27 cellular contexts compared by ENCODE assay signal in the genomic region with DNA sequence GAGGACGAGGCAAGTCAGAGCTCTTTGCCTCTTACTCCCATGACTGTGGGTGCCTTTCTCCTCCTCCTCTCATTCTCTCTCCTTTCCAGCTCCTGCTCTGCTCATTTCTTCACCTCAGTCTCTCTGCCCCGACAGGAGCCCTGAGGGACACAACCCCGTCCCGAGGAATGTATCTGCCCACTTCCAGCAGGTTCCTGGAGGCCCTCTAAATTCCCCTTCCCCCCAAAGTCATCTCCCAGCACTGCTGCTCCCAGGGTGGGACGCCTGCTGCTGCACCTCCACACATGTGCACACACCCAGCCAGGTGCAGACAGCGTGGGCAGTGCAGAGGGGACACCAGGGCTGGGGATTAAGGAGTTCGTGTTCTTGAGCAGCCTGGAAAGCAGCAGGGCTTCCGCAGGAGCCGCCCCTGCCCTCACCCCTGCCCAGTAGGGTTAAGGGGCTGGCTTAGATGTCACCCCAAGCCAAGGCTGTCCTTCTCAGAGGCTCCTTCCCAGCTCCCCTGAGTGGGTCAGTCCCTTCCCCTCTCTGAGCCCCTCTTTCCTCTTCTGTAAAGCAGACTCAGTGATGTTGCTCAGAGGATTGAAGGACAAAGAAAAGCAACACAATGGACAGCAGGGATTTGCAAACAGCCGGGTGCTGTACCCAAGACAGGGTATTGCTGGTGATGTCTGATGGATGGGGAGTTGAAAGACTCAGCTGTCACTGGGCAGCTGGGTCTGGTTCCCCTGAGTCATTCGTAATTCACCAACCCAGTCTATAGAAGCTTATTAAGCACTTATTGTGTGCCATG.
DNase-seq lines count a peak whose midpoint lies in the region; TF ChIP-seq lines count a peak whose summit lies in the region.
"Had no signal": no experiment of that assay in that cellular context is flagged by ENCODE, and none has a peak within 500 bp of the region (broad histone marks: within the 10 kb centered on the region; RNA-seq: fewer than 3 reads in every experiment).

No MANE protein-coding gene starts in this region.

- H3K9me3 Mint-ChIP-seq in glutamatergic neuron (ENCODE audit: unreplicated experiment) (peaks cover 6% of the 10 kb centered on the region), H9 (no peaks in the 10 kb centered on the region; a peak in 1 of 5 replicates)
- H3K9me3 Mint-ChIP-seq: activated CD4-positive, alpha-beta memory T cell treated with anti-CD3 and anti-CD28 coated beads for 36 hours; activated naive CD4-positive, alpha-beta T cell treated with anti-CD3 and anti-CD28 coated beads, Interleukin-2, amount 50 U/mL, for 24 hours; activated T-helper 17 cell treated with anti-CD3 and anti-CD28 coated beads, Interleukin-2, amount 50 U/mL, for 72 hours; naive B cell had no signal

- no peak overlapping the region for H4K5ac ChIP-seq in H9 (ENCODE audit: insufficient read length, low read depth, low read length)

- no peaks in the 10 kb centered on the region for H3K23me2 ChIP-seq in H9 (ENCODE audit: insufficient read length, low read depth, low read length, poor library complexity, severe bottlenecking)

- H3K27ac ChIP-seq in sigmoid colon = no peak overlapping the region
- H3K27ac ChIP-seq in H9 (ENCODE audit: insufficient read length, low read depth, low read length) = no peak overlapping the region
- H3K27ac ChIP-seq: C4-2B, colonic mucosa, heart left ventricle, transverse colon had no signal

- no peaks in the 10 kb centered on the region for H3K9me3 ChIP-seq in sigmoid colon
- no peaks in the 10 kb centered on the region for H3K9me3 ChIP-seq in H9 (ENCODE audit: control insufficient read depth, low read depth, low read length)
- H3K9me3 ChIP-seq: Caco-2, colonic mucosa, heart left ventricle, transverse colon had no signal

- no peak overlapping the region for H3K23ac ChIP-seq in H9 (ENCODE audit: insufficient read length, low read depth, low read length)

- no peak overlapping the region for H2AFZ ChIP-seq in H9 (ENCODE audit: low read length)

- H3K4me1 Mint-ChIP-seq in glutamatergic neuron (ENCODE audit: low read depth, unreplicated experiment) = peaks cover 9% of the 10 kb centered on the region
- H3K4me1 Mint-ChIP-seq in H9 = peaks cover 5 to 26% of the 10 kb centered on the region in 2 experiments; a peak in 3 of 4 replicates
- H3K4me1 Mint-ChIP-seq: activated T-helper 17 cell treated with anti-CD3 and anti-CD28 coated beads, Interleukin-2, amount 50 U/mL, for 72 hours had no signal

- H3K4me2 ChIP-seq in H9 (ENCODE audit: insufficient read depth, insufficient read length, low read length) = no peak overlapping the region

- TF ChIP-seq POLR2A in NB4 (IDR thresholded peaks at IDR 0.05; ENCODE audit: extremely low read depth, insufficient read length) (no peak), sigmoid colon (IDR thresholded peaks at IDR 0.05) (no peak)

- no peaks in the 10 kb centered on the region for H3K79me1 ChIP-seq in H9 (ENCODE audit: insufficient read depth, low read depth, low read length, poor library complexity, severe bottlenecking)

- H3K27ac Mint-ChIP-seq in glutamatergic neuron (ENCODE audit: unreplicated experiment) (peak overlapping the region; percentile 17), H9 (no peak overlapping the region)
- H3K27ac Mint-ChIP-seq: activated CD4-positive, alpha-beta memory T cell treated with anti-CD3 and anti-CD28 coated beads for 36 hours; activated naive CD4-positive, alpha-beta T cell treated with anti-CD3 and anti-CD28 coated beads, Interleukin-2, amount 50 U/mL, for 24 hours; activated T-helper 17 cell treated with anti-CD3 and anti-CD28 coated beads, Interleukin-2, amount 50 U/mL, for 72 hours had no signal

- H2BK12ac ChIP-seq in H9 (ENCODE audit: insufficient read length, low read depth, low read length) = no peak overlapping the region

- H3K9ac ChIP-seq in H9 (ENCODE audit: extremely low read depth, insufficient read length, low read length) = no peak overlapping the region

- peaks cover 2% of the 10 kb centered on the region for H4K20me1 ChIP-seq in H9 (ENCODE audit: control insufficient read depth, insufficient read depth, insufficient read length)

- no peak overlapping the region for H3T11ph ChIP-seq in H9 (ENCODE audit: low read length)

- DNase-seq in Daoy (ENCODE audit: low read depth) (peak; percentile 22), NB4 (ENCODE audit: low read depth) (peak; percentile 25), glutamatergic neuron (no peak), sigmoid colon (peak; percentile 25), cerebellar nuclear complex (lab: John Stamatoyannopoulos, UW) (no peak), H9 (no peak), SHP77 treated with DMSO at 0.1 percent for 48 hours (lab: John Stamatoyannopoulos, UW) (no peak)
- DNase-seq: activated CD4-positive, alpha-beta memory T cell treated with anti-CD3 and anti-CD28 coated beads for 36 hours; activated CD4-positive, CD25-positive, alpha-beta regulatory T cell treated with anti-CD3 and anti-CD28 coated beads, Interleukin-2, amount 50 U/mL, for 72 hours; anterior cingulate cortex; Caco-2; colonic mucosa; foreskin fibroblast; left ventricle myocardium superior; naive B cell; NCI-H2029; NK-92 treated with Interleukin-12 subunit alpha and Interleukin-12 subunit beta, amount 100 ng/mL, for 24 hours; nucleus accumbens; PC-3; stimulated activated CD4-positive, alpha-beta T cell treated with anti-CD3 and anti-CD28 coated beads, Interleukin-15, amount 100 ng/mL, for 24 hours; stimulated activated CD4-positive, alpha-beta T cell treated with anti-CD3 and anti-CD28 coated beads, Interleukin-4, amount 100 ng/mL, for 4 hours; T-helper 2 cell; transverse colon had no signal

- no peaks in the 10 kb centered on the region for H3K36me3 ChIP-seq in sigmoid colon
- H3K36me3 ChIP-seq: colonic mucosa, heart left ventricle, transverse colon had no signal

- no peak overlapping the region for H3K4me3 ChIP-seq in NB4 (ENCODE audit: low read depth, low read length)
- H3K4me3 ChIP-seq in sigmoid colon = no peak overlapping the region
- H3K4me3 ChIP-seq: colonic mucosa, heart left ventricle, transverse colon had no signal

- H2BK20ac ChIP-seq in H9 (ENCODE audit: low read depth, low read length, poor library complexity, severe bottlenecking) = no peak overlapping the region

- H3K4ac ChIP-seq in H9 (ENCODE audit: low read depth, low read length) = no peak overlapping the region

- peaks cover 0 to 17% (median 11%) of the 10 kb centered on the region in 4 donors for H3K4me1 ChIP-seq in sigmoid colon
- no peaks in the 10 kb centered on the region for H3K4me1 ChIP-seq in H9 (ENCODE audit: insufficient read depth, low read length)
- H3K4me1 ChIP-seq: Caco-2, colonic mucosa had no signal

- H3K36me3 Mint-ChIP-seq in glutamatergic neuron (ENCODE audit: unreplicated experiment) (no peaks in the 10 kb centered on the region), H9 (ENCODE audit: insufficient read depth in 1 of 3, low read depth in 3 of 3) (no peaks in the 10 kb centered on the region)
- H3K36me3 Mint-ChIP-seq: activated CD4-positive, alpha-beta memory T cell treated with anti-CD3 and anti-CD28 coated beads for 36 hours; activated naive CD4-positive, alpha-beta T cell treated with anti-CD3 and anti-CD28 coated beads, Interleukin-2, amount 50 U/mL, for 24 hours; naive B cell had no signal

- TF ChIP-seq CTCF in NB4 (IDR thresholded peaks at IDR 0.05; ENCODE audit: low read depth, low read length) (no peak), glutamatergic neuron (IDR thresholded peaks at IDR 0.05; ENCODE audit: partially characterized antibody, unreplicated experiment) (no peak), sigmoid colon (IDR thresholded peaks at IDR 0.05) (no peak), H9 (conservative IDR thresholded peaks at IDR 0.05) (no peak)

- no peak overlapping the region for H3K18ac ChIP-seq in H9 (ENCODE audit: insufficient read length, low read depth, low read length)

- H2BK15ac ChIP-seq in H9 (ENCODE audit: low read depth, low read length) = no peak overlapping the region

- no peak overlapping the region for H3K56ac ChIP-seq in H9 (ENCODE audit: insufficient read length, low read depth, low read length)

- no peak overlapping the region for H2BK5ac ChIP-seq in H9 (ENCODE audit: insufficient read length, low read length)

- no peak overlapping the region for H4K91ac ChIP-seq in H9 (ENCODE audit: insufficient read length, low read depth, low read length)

- intact Hi-C loops in sigmoid colon (cut with DNase I) = no loop called here

- H3K27me3 Mint-ChIP-seq in glutamatergic neuron (ENCODE audit: unreplicated experiment) = peaks cover 4% of the 10 kb centered on the region
- H3K27me3 Mint-ChIP-seq in H9 (ENCODE audit: low read depth) = peaks cover 3% of the 10 kb centered on the region

- no peak overlapping the region for H3K14ac ChIP-seq in H9 (ENCODE audit: insufficient read depth, low read length)

- no peak for TF ChIP-seq EP300 in sigmoid colon (IDR thresholded peaks at IDR 0.05)

- no peak overlapping the region for H4K8ac ChIP-seq in H9 (replicated peaks; ENCODE audit: insufficient read length, low read depth, low read length)

- no peaks in the 10 kb centered on the region for H3K79me2 ChIP-seq in H9 (ENCODE audit: insufficient read depth, low read length)

- no peak overlapping the region for H2AK5ac ChIP-seq in H9 (ENCODE audit: insufficient read length, low read length)

- H3K4me3 Mint-ChIP-seq in glutamatergic neuron (ENCODE audit: unreplicated experiment) (no peak overlapping the region), H9 (no peak overlapping the region)
- H3K4me3 Mint-ChIP-seq: activated CD4-positive, alpha-beta memory T cell treated with anti-CD3 and anti-CD28 coated beads for 36 hours; activated naive CD4-positive, alpha-beta T cell treated with anti-CD3 and anti-CD28 coated beads, Interleukin-2, amount 50 U/mL, for 24 hours; activated T-helper 17 cell treated with anti-CD3 and anti-CD28 coated beads, Interleukin-2, amount 50 U/mL, for 72 hours; naive B cell had no signal

- H3K27me3 ChIP-seq in sigmoid colon (peaks cover 0 to 30% (median 0%) of the 10 kb centered on the region in 3 donors), H9 (ENCODE audit: insufficient read depth, low read length) (no peaks in the 10 kb centered on the region)
- H3K27me3 ChIP-seq: colonic mucosa had no signal

- WGBS in sigmoid colon, 2 donors = 35 to 54% methylated on average over 11 of the region's 11 CpGs
- no CpG with 5 or more reads among the region's 11 CpGs for WGBS in H9 (ENCODE audit: extremely low coverage, insufficient read length, low lambda C conversion rate)

- no peak overlapping the region for H2BK120ac ChIP-seq in H9 (ENCODE audit: low read depth, low read length, poor library complexity, severe bottlenecking)

Comparison
In these comparisons a context has a peak if more than half of its experiments do, and no peak if none do; other contexts are left out.
1. DNase-seq: peak in Daoy (single experiment), NB4 (single experiment) and sigmoid colon (single experiment); none in glutamatergic neuron (single experiment), cerebellar nuclear complex (0 of 2), H9 (single experiment) and SHP77 treated with DMSO at 0.1 percent for 48 hours (single experiment).